8 cellular contexts compared by ENCODE assay signal in the genomic region with DNA sequence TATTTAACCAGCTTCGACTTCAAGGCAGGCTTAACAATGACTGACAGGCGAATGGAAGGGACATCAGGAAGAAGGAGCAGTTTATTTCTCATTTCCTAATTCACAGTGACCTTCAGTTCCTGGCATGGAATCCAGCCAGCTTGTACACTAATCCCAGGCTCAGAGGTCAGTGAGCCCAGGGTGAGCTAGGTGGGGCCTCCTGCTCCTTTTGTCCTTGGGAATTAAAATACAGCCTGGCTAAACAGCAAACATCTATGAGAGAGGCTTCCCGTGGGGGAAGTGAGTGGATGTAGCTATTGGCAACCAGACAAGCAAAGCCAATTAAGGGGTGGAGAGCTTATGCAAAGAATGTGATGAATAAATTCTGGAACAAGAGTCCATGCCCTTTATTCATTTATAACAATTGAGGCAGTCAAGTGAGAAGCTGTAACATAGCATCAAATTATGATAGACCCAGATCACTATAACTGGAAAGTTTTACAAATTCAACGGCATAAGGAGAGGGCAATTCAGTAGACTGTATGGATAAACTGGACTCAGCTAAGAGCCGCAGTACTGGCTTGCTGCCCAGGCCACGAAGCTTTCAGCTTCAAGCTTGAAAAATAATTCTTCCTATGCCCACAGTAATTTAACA. TPM values are rescaled to one million over a fixed set of nuclear protein-coding genes. Genes with fewer than 3 reads are reported as not detected.
DNase-seq lines count a peak whose midpoint lies in the region; ATAC-seq and TF ChIP-seq lines count a peak whose summit lies in the region.

No MANE protein-coding gene starts in this region.

- intact Hi-C loops in heart left ventricle (cut with DNase I): loop anchor here in 5 of 10 donors (5.0 to 10.0 kb wide), 5 partner anchors 38 to 58 kb away; partner anchors contain the start of gene STK17A (in 3 of the 5)
- intact Hi-C loops in sigmoid colon (cut with DNase I): no loop called here

- H3K27ac ChIP-seq in AG04450 (ENCODE audit: low read depth, low read length): peak overlapping the region; percentile 78
- peak overlapping the region; percentile 30 to 72 (median 57) for H3K27ac ChIP-seq in heart left ventricle
- peak overlapping the region; percentile 15 to 83 (median 52) for H3K27ac ChIP-seq in sigmoid colon

- H3K4me3 ChIP-seq in AG04450 (ENCODE audit: low read depth, low read length) (no peak overlapping the region), heart left ventricle (no peak overlapping the region), sigmoid colon (no peak overlapping the region)

- H3K36me3 Mint-ChIP-seq in activated naive CD4-positive, alpha-beta T cell treated with anti-CD3 and anti-CD28 coated beads, Interleukin-2, amount 50 U/mL, for 72 hours: peaks cover 20 to 70% of the 10 kb centered on the region in 2 donors

- no peak for TF ChIP-seq POLR2A in heart left ventricle (IDR thresholded peaks at IDR 0.05)
- no peak for TF ChIP-seq POLR2A in sigmoid colon (IDR thresholded peaks at IDR 0.05)

- H3K27me3 ChIP-seq in AG04450 (ENCODE audit: control insufficient read depth, insufficient read depth, low read length) (no peaks in the 10 kb centered on the region), heart left ventricle (no peaks in the 10 kb centered on the region), sigmoid colon (no peaks in the 10 kb centered on the region)

- CTCF ChIA-PET in AG04450 (lab: Charles Lee): interaction anchor here (0.8 to 3.2 kb wide), 4 partner anchors 30 to 198 kb away, joined by 3 to 31 read pairs (median 17); partner anchors contain the start of gene STK17A

- H3K36me3 ChIP-seq in heart left ventricle: peaks cover 0 to 69% (median 44%) of the 10 kb centered on the region in 9 donors
- peaks cover 3 to 44% (median 6%) of the 10 kb centered on the region in 4 donors for H3K36me3 ChIP-seq in sigmoid colon

- peak overlapping the region; percentile 44 to 60 for H3K27ac Mint-ChIP-seq in activated naive CD4-positive, alpha-beta T cell treated with anti-CD3 and anti-CD28 coated beads, Interleukin-2, amount 50 U/mL, for 72 hours

- WGBS in heart left ventricle, 4 donors: 15 to 34% (median 28%) methylated on average over 6 of the region's 6 CpGs
- 38 to 60% methylated on average over 6 of the region's 6 CpGs for WGBS in sigmoid colon, 2 donors

- DNase-seq in AG04450 (ENCODE audit: low read depth, low spot score) (no peak), NCI-H1048 (lab: John Stamatoyannopoulos, UW) (peak; percentile 37), heart left ventricle (peak in 4 of 5 donors; percentile 47 to 73 (median 56)), sigmoid colon (no peak), RKO (ENCODE audit: low spot score) (no peak)
- no peak for DNase-seq in activated naive CD4-positive, alpha-beta T cell treated with anti-CD3 and anti-CD28 coated beads, Interleukin-2, amount 50 U/mL, for 72 hours (ENCODE audit: low spot score in 2 of 2)

- TF ChIP-seq CTCF in AG04450 (IDR thresholded peaks at IDR 0.05; ENCODE audit: low read depth, low read length) (no peak), heart left ventricle (IDR thresholded peaks at IDR 0.05) (no peak), sigmoid colon (IDR thresholded peaks at IDR 0.05) (no peak)

- H3K9me3 ChIP-seq in AG04450 (ENCODE audit: control insufficient read depth, insufficient read depth, low read length) (no peaks in the 10 kb centered on the region), heart left ventricle (no peaks in the 10 kb centered on the region), sigmoid colon (no peaks in the 10 kb centered on the region)

- no peak for ATAC-seq in activated naive CD4-positive, alpha-beta T cell treated with anti-CD3 and anti-CD28 coated beads, Interleukin-2, amount 50 U/mL, for 72 hours
- peak; percentile 61 to 93 (median 87) for ATAC-seq in heart left ventricle
- no peak for ATAC-seq in HG02884 (IDR thresholded peaks at IDR 0.05; ENCODE audit: unreplicated experiment)
- ATAC-seq in HG02678 (IDR thresholded peaks at IDR 0.05; ENCODE audit: unreplicated experiment): no peak

- POLR2A ChIA-PET in AG04450 (lab: Yijun Ruan, JAX): interaction anchor here (1.0 to 1.6 kb wide), 5 partner anchors 8 to 57 kb away, joined by 3 to 10 read pairs (median 3); partner anchors contain the start of gene STK17A

- H3K9me3 Mint-ChIP-seq in activated naive CD4-positive, alpha-beta T cell treated with anti-CD3 and anti-CD28 coated beads, Interleukin-2, amount 50 U/mL, for 72 hours: no peaks in the 10 kb centered on the region

- H3K4me1 ChIP-seq in heart left ventricle (peaks cover 0 to 59% (median 18%) of the 10 kb centered on the region in 12 donors), sigmoid colon (peaks cover 0 to 27% (median 24%) of the 10 kb centered on the region in 4 donors)

- no peak for TF ChIP-seq EP300 in sigmoid colon (IDR thresholded peaks at IDR 0.05)

RNA-seq across cellular contexts. Expression of gene STK17A, which starts 57.1 kb away (rescaled TPM):
- polyA plus RNA-seq in AG04450 (2011; rRNA removed) (29.5 and 39.7 TPM in 2 replicates), heart left ventricle (10 to 100 TPM; 11.9 to 17.8 TPM), sigmoid colon (10 to 100 TPM; 16.8 to 29.6 (median 26.6) TPM)
- polyA minus RNA-seq in AG04450 (2011; rRNA and poly(A)+ RNA removed): 9.3 and 15.2 TPM in 2 replicates
- 10 to 100 TPM; 52.0 to 71.9 TPM for total RNA-seq in activated naive CD4-positive, alpha-beta T cell treated with anti-CD3 and anti-CD28 coated beads, Interleukin-2, amount 50 U/mL, for 72 hours
- total RNA-seq in heart left ventricle (10 to 100 TPM; 18.7 to 43.9 (median 26.6) TPM), sigmoid colon (10 to 100 TPM in 3 of 4 donors, 1 to 10 TPM in 1; 9.3 to 22.3 (median 11.9) TPM)

Comparison
In these comparisons a context has a peak if more than half of its experiments do, and no peak if none do; other contexts are left out.
1. DNase-seq: peak in NCI-H1048 (single experiment) and heart left ventricle (4 of 5); none in AG04450 (single experiment), activated naive CD4-positive, alpha-beta T cell treated with anti-CD3 and anti-CD28 coated beads, Interleukin-2, amount 50 U/mL, for 72 hours (0 of 2), sigmoid colon (single experiment) and RKO (single experiment).
2. ATAC-seq: peak in heart left ventricle (4 of 4); none in activated naive CD4-positive, alpha-beta T cell treated with anti-CD3 and anti-CD28 coated beads, Interleukin-2, amount 50 U/mL, for 72 hours (0 of 2), HG02884 (single experiment) and HG02678 (single experiment).
3. Peak in every context shown above with its lines, with median percentiles within 50 percentile points of each other: H3K27ac ChIP-seq.